15 cellular contexts compared by ENCODE assay signal in the genomic region with DNA sequence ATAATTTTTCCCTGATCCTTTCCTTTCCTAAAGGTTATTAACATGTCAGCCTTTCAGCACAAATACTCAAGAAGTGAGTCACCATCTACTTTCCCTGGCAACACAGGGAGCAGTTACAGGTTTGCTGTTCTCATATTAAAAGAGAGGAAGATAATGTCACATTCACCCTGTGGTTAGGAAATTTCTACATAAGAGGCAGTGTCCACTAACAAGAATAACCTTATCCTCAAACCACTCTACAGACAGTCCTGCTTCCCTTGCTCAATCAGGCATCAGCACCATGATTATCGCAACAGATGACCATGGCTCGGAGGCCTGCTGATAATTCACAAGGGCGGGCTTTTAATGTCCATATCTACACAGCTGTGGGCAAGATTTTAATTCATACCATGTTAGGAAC. TPM values are rescaled to one million over a fixed set of nuclear protein-coding genes. Genes with fewer than 3 reads are reported as not detected.
A peak's percentile ranks its signal among the peaks of the same experiment; 100 is the strongest.
DNase-seq lines count a peak whose midpoint lies in the region; ATAC-seq and TF ChIP-seq lines count a peak whose summit lies in the region.
"Had no signal": no experiment of that assay in that cellular context is flagged by ENCODE, and none has a peak within 500 bp of the region (broad histone marks: within the 10 kb centered on the region; RNA-seq: fewer than 3 reads in every experiment).

No MANE protein-coding gene starts in this region.

- 94% methylated on average over 3 of the region's 3 CpGs for WGBS in mesenchymal stem cell

- no peak overlapping the region for H3K18ac ChIP-seq in mesenchymal stem cell (ENCODE audit: low read depth in 1 of 2, low read length in 2 of 2)

- no peak overlapping the region for H4K91ac ChIP-seq in mesenchymal stem cell (ENCODE audit: low read length)

- H3K27me3 ChIP-seq in mesenchymal stem cell (ENCODE audit: control insufficient read depth in 1 of 2, insufficient read depth in 1 of 2, low read length in 2 of 2): no peaks in the 10 kb centered on the region

- H3K4me1 ChIP-seq in mesenchymal stem cell (ENCODE audit: control insufficient read depth, insufficient read depth, low read depth, low read length): no peaks in the 10 kb centered on the region

- H3K4me3 ChIP-seq in AG10803 (ENCODE audit: low read length) (no peak overlapping the region), epithelial cell of esophagus (ENCODE audit: low read length) (no peak overlapping the region), mesenchymal stem cell (ENCODE audit: insufficient read depth in 1 of 2, low read depth in 1 of 2, low read length in 2 of 2) (no peak overlapping the region)
- H3K4me3 ChIP-seq: mucosa of descending colon, SK-N-MC had no signal

- no peak overlapping the region for H2BK15ac ChIP-seq in mesenchymal stem cell (ENCODE audit: low read depth, poor library complexity, severe bottlenecking)

- H2AK5ac ChIP-seq in mesenchymal stem cell (ENCODE audit: low read length, severe bottlenecking): no peak overlapping the region

- no peak for ATAC-seq in HG03571 (IDR thresholded peaks at IDR 0.05; ENCODE audit: unreplicated experiment)
- ATAC-seq: activated T-helper 17 cell treated with anti-CD3 and anti-CD28 coated beads, Interleukin-2, amount 50 U/mL, for 72 hours; mucosa of descending colon; stimulated activated effector memory CD8-positive, alpha-beta T cell treated with anti-CD3 and anti-CD28 coated beads, Interleukin-12 subunit alpha, Interleukin-12 subunit beta, amount 100 ng/mL, for 72 hours had no signal

- DNase-seq in AG10803 (ENCODE audit: low read depth) (peak; percentile 65), LoVo (ENCODE audit: low spot score) (peak; percentile 15), epithelial cell of esophagus (ENCODE audit: low read depth) (peak; percentile 62), mesenchymal stem cell (peak; percentile 49), NCI-H1417 (lab: John Stamatoyannopoulos, UW) (no peak), NCI-H1930 (lab: John Stamatoyannopoulos, UW) (no peak), inferior parietal cortex (ENCODE audit: extremely low spot score) (no peak)
- DNase-seq: activated CD4-positive, CD25-positive, alpha-beta regulatory T cell treated with anti-CD3 and anti-CD28 coated beads, Interleukin-2, amount 50 U/mL, for 72 hours; C1 segment of cervical spinal cord; mucosa of descending colon; NCI-H510A had no signal

- peak overlapping the region; percentile 8 for H3K27ac ChIP-seq in mesenchymal stem cell (ENCODE audit: low read length, poor library complexity, severe bottlenecking)
- H3K27ac ChIP-seq: SK-N-MC had no signal

- H3K14ac ChIP-seq in mesenchymal stem cell (ENCODE audit: low read length in 2 of 2): no peak overlapping the region

- no peak overlapping the region for H2AFZ ChIP-seq in mesenchymal stem cell (ENCODE audit: low read depth, low read length)

- H2BK12ac ChIP-seq in mesenchymal stem cell (ENCODE audit: low read length in 2 of 2): no peak overlapping the region

- H3K9me3 ChIP-seq in mesenchymal stem cell (ENCODE audit: control insufficient read depth, low read length): no peaks in the 10 kb centered on the region
- H3K9me3 ChIP-seq: mucosa of descending colon had no signal

- no peak overlapping the region for H3K23ac ChIP-seq in mesenchymal stem cell (ENCODE audit: low read length in 2 of 2)

- no peak overlapping the region for H3K4ac ChIP-seq in mesenchymal stem cell (ENCODE audit: low read depth in 1 of 2, low read length in 2 of 2)

- no peak overlapping the region for H4K8ac ChIP-seq in mesenchymal stem cell (ENCODE audit: low read length)

- H3K9ac ChIP-seq in mesenchymal stem cell (ENCODE audit: low read length): no peak overlapping the region

- TF ChIP-seq CTCF in AG10803 (conservative IDR thresholded peaks at IDR 0.05; ENCODE audit: low read length) (no peak), epithelial cell of esophagus (IDR thresholded peaks at IDR 0.05; ENCODE audit: insufficient read depth, low read depth, low read length, missing control alignments) (no peak)

- H3K4me2 ChIP-seq in mesenchymal stem cell (ENCODE audit: low read length, poor library complexity, severe bottlenecking): no peak overlapping the region

- no peak overlapping the region for H2BK5ac ChIP-seq in mesenchymal stem cell (ENCODE audit: low read depth, low read length, poor library complexity, severe bottlenecking)

- no peaks in the 10 kb centered on the region for H3K36me3 ChIP-seq in mesenchymal stem cell (ENCODE audit: control insufficient read depth in 1 of 2, insufficient read depth in 2 of 2, low read depth in 1 of 2, low read length in 2 of 2)

- peaks cover 2% of the 10 kb centered on the region for H3K79me1 ChIP-seq in mesenchymal stem cell (replicated peaks; ENCODE audit: low read length, poor library complexity, severe bottlenecking)

- H2BK120ac ChIP-seq in mesenchymal stem cell (ENCODE audit: low read depth, low read length): no peak overlapping the region

RNA-seq across cellular contexts. Expression of gene RNF150, which starts 30.9 kb away (rescaled TPM):
- polyA plus RNA-seq in mesenchymal stem cell (2013, experiment 1 of 2): 2.3 TPM
- polyA plus RNA-seq in mesenchymal stem cell (2013, experiment 2 of 2): 2.3 TPM

Comparison
In these comparisons a context has a peak if more than half of its experiments do, and no peak if none do; other contexts are left out.
1. DNase-seq: peak in AG10803 (single experiment), LoVo (single experiment), epithelial cell of esophagus (single experiment) and mesenchymal stem cell (single experiment); none in NCI-H1417 (0 of 3), NCI-H1930 (0 of 2) and inferior parietal cortex (single experiment).